ENCODE assay signal across 1 cellular context in the genomic region with DNA sequence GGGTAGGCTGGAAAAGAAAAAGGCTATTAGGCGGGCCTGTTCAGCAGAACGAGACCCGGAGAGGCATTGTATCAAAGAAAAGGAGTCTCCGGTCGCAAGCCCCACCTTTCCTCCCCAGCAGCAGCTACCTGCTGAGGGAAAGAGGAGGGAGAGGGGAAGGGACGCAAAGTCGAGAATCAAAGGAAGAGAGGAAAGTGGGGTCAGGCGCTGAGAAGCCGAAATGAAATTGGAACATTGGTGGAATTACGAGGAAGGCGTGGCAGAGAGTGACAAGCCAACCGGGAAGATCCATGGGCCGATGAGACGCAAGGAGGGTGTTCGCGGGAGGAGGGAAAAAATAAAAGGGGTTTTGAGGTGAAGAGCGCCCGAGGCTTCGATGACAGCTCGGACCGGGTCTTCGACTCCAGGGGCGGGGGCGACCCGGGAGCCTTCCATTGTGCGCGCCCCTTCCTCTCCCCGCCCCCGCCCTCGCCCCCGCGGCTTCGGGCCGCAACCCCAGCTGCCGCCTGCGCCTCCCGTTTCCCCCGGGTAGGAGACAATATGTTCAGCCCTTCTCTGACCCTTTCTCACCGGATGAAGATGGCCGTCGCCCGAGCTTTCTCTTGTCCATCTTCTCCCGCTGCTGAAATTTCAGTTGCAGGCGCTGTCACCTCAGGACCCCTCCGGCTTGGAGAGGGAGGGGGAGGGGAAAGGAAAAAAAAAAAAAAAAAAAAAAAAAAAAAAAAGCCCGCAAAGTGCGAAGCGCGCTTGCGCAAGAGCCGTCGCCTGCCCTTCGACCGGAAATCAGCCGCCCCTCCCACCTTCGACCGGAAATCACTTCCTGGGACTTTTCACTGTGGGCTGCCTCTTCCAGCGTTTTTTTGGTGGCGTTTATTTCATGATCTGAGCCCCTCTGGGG.
TF ChIP-seq lines count a peak whose summit lies in the region.

Gene SENP7 (minus strand): TSS at position 692 of the 898 bp plus-strand sequence. CDS start 82 bp downstream, at position 610.

TF ChIP-seq in HEK293, 187 proteins besides CTCF, POLR2A, EP300 and RAD21 (continued from another document and continues in another):
- TF ChIP-seq, protein P1, sequence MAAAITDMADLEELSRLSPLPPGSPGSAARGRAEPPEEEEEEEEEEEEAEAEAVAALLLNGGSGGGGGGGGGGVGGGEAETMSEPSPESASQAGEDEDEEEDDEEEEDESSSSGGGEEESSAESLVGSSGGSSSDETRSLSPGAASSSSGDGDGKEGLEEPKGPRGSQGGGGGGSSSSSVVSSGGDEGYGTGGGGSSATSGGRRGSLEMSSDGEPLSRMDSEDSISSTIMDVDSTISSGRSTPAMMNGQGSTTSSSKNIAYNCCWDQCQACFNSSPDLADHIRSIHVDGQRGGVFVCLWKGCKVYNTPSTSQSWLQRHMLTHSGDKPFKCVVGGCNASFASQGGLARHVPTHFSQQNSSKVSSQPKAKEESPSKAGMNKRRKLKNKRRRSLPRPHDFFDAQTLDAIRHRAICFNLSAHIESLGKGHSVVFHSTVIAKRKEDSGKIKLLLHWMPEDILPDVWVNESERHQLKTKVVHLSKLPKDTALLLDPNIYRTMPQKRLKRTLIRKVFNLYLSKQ (tag by site-specific recombination; IDR thresholded peaks at IDR 0.05; ENCODE audit: borderline replicate concordance): no peak
- TF ChIP-seq ZNF140 (tag by site-specific recombination; IDR thresholded peaks at IDR 0.05) (no peak), ZNF121 (tag by site-specific recombination; IDR thresholded peaks at IDR 0.05) (no peak), ZNF157 (tag by site-specific recombination; IDR thresholded peaks at IDR 0.05) (no peak), KLF10 (tag by site-specific recombination; IDR thresholded peaks at IDR 0.05) (no peak), ZNF354C (tag by site-specific recombination; IDR thresholded peaks at IDR 0.05; ENCODE audit: borderline replicate concordance, low read depth) (no peak), WT1 (tag by site-specific recombination; IDR thresholded peaks at IDR 0.05) (peak; percentile 42; the same call in 1 of the 2 replicates), ZNF621 (tag by site-specific recombination; IDR thresholded peaks at IDR 0.05) (no peak), ZNF558 (tag by site-specific recombination; IDR thresholded peaks at IDR 0.05) (no peak), ZNF843 (tag by site-specific recombination; IDR thresholded peaks at IDR 0.05) (no peak), PRDM10 (tag by site-specific recombination; IDR thresholded peaks at IDR 0.05) (peak; percentile 96), ZNF10 (tag by site-specific recombination; IDR thresholded peaks at IDR 0.05) (no peak), EGR2 (tag by site-specific recombination; IDR thresholded peaks at IDR 0.05; ENCODE audit: low read depth) (peak; percentile 43), ZNF707 (tag by site-specific recombination; IDR thresholded peaks at IDR 0.05) (no peak), ZNF239 (tag by site-specific recombination; IDR thresholded peaks at IDR 0.05) (no peak), ZFP37 (tag by site-specific recombination; IDR thresholded peaks at IDR 0.05) (no peak), ZNF677 (tag by site-specific recombination; IDR thresholded peaks at IDR 0.05) (no peak), ZNF639 (tag by site-specific recombination; IDR thresholded peaks at IDR 0.05) (no peak), ZNF785 (tag by site-specific recombination; IDR thresholded peaks at IDR 0.05) (no peak), ZNF473 (tag by site-specific recombination; IDR thresholded peaks at IDR 0.05) (no peak), ZNF610 (tag by site-specific recombination; IDR thresholded peaks at IDR 0.05; ENCODE audit: borderline replicate concordance) (no peak), ZNF404 (tag by site-specific recombination; IDR thresholded peaks at IDR 0.05) (no peak), ZNF768 (tag by site-specific recombination; IDR thresholded peaks at IDR 0.05) (no peak), TCF7L2 (IDR thresholded peaks at IDR 0.05; ENCODE audit: borderline replicate concordance, low read depth, low read length) (no peak), ZEB2 (tag by site-specific recombination; IDR thresholded peaks at IDR 0.05) (no peak), ZNF701 (tag by site-specific recombination; IDR thresholded peaks at IDR 0.05) (no peak), ZNF518A (tag by site-specific recombination; conservative IDR thresholded peaks at IDR 0.05; ENCODE audit: low read depth) (peak; percentile 95), ZNF561 (tag by site-specific recombination; IDR thresholded peaks at IDR 0.05; ENCODE audit: borderline replicate concordance) (no peak), SP2 (tag by site-specific recombination; IDR thresholded peaks at IDR 0.05) (peak; percentile 90), ZNF670 (tag by site-specific recombination; IDR thresholded peaks at IDR 0.05; ENCODE audit: low read depth) (no peak), ZNF529 (tag by site-specific recombination; IDR thresholded peaks at IDR 0.05; ENCODE audit: insufficient replicate concordance) (no peak), ZNF510 (tag by site-specific recombination; IDR thresholded peaks at IDR 0.05; ENCODE audit: insufficient replicate concordance) (no peak), ZNF792 (tag by site-specific recombination; IDR thresholded peaks at IDR 0.05) (no peak), ZNF274 (IDR thresholded peaks at IDR 0.05; ENCODE audit: low read length) (no peak), ZNF274 (tag by site-specific recombination; IDR thresholded peaks at IDR 0.05; ENCODE audit: borderline replicate concordance) (no peak), SCRT1 (tag by site-specific recombination; IDR thresholded peaks at IDR 0.05; ENCODE audit: borderline replicate concordance) (no peak), ZNF280D (tag by site-specific recombination; IDR thresholded peaks at IDR 0.05) (no peak)
- TF ChIP-seq, protein P2, sequence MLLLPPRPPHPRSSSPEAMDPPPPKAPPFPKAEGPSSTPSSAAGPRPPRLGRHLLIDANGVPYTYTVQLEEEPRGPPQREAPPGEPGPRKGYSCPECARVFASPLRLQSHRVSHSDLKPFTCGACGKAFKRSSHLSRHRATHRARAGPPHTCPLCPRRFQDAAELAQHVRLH (tag by site-specific recombination; IDR thresholded peaks at IDR 0.05): peak; percentile 89
- TF ChIP-seq, protein P3, sequence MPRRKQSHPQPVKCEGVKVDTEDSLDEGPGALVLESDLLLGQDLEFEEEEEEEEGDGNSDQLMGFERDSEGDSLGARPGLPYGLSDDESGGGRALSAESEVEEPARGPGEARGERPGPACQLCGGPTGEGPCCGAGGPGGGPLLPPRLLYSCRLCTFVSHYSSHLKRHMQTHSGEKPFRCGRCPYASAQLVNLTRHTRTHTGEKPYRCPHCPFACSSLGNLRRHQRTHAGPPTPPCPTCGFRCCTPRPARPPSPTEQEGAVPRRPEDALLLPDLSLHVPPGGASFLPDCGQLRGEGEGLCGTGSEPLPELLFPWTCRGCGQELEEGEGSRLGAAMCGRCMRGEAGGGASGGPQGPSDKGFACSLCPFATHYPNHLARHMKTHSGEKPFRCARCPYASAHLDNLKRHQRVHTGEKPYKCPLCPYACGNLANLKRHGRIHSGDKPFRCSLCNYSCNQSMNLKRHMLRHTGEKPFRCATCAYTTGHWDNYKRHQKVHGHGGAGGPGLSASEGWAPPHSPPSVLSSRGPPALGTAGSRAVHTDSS (tag by site-specific recombination; IDR thresholded peaks at IDR 0.05): no peak
- TF ChIP-seq, protein P4, sequence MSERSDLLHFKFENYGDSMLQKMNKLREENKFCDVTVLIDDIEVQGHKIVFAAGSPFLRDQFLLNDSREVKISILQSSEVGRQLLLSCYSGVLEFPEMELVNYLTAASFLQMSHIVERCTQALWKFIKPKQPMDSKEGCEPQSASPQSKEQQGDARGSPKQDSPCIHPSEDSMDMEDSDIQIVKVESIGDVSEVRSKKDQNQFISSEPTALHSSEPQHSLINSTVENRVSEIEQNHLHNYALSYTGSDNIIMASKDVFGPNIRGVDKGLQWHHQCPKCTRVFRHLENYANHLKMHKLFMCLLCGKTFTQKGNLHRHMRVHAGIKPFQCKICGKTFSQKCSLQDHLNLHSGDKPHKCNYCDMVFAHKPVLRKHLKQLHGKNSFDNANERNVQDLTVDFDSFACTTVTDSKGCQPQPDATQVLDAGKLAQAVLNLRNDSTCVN (tag by site-specific recombination; optimal IDR thresholded peaks at IDR 0.05): peak; percentile 66
